Comparison of ENCODE assay signal across 8 cellular contexts in the genomic region with DNA sequence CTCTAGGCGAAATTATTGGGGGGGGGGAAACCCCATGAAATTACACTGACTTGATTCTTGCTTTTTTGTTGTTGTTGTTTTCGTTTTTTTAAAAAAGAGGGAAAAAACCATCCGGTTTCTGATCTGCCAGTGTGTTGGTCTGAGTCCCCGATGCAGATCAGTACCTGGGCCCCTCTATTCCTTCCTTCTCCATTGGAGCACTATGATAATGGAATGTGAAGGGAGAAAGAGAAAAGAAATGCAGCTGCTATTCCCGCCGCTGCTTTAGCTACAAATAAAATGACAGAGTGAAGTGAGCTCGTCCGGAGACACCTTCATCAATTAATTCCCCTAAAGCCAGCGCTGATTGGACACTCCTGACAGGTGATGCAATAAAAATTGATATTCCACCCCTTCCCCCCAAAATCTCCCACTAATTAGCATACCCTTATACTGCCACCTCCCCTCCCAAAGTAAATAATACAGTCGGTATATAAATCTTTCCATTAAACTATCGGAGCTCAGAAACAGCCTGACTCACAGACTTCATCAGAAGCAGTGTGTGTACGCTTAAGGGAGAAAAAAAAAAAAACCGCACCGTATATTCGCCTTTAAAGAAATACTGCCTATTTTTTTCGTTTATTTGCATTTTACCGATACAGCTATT. TPM values are rescaled to one million over a fixed set of nuclear protein-coding genes. Genes with fewer than 3 reads are reported as not detected.
DNase-seq lines count a peak whose midpoint lies in the region; ATAC-seq, FAIRE-seq and TF ChIP-seq lines count a peak whose summit lies in the region.

No MANE protein-coding gene starts in this region.

- TF ChIP-seq POLR2A in GM12892 (IDR thresholded peaks at IDR 0.05; ENCODE audit: low read depth, low read length) (no peak), adrenal gland (IDR thresholded peaks at IDR 0.05) (peak in 1 of 2 donors; percentile 62), stomach (IDR thresholded peaks at IDR 0.05) (no peak)

- H3K4me1 ChIP-seq in adrenal gland (replicated peaks in 1 of 2) (peaks cover 15 to 27% of the 10 kb centered on the region in 2 donors), iPS-20b (ENCODE audit: insufficient read depth, low read length) (peaks cover 60% of the 10 kb centered on the region), stomach (peaks cover 6 to 76% (median 37%) of the 10 kb centered on the region in 4 donors)

- ATAC-seq in HG02840 (IDR thresholded peaks at IDR 0.05; ENCODE audit: low FRiP score, unreplicated experiment) (no peak), HG03108 (IDR thresholded peaks at IDR 0.05; ENCODE audit: unreplicated experiment) (no peak)

- H3K4me3 ChIP-seq in adrenal gland (peak overlapping the region; percentile 13 to 70 (median 36)), iPS-20b (ENCODE audit: low read length) (peak overlapping the region; percentile 91), stomach (peak overlapping the region; percentile 58 to 76 (median 67))

- H3K9ac ChIP-seq in iPS-20b (ENCODE audit: low read depth, low read length) = peak overlapping the region; percentile 83

- TF ChIP-seq CTCF in adrenal gland (IDR thresholded peaks at IDR 0.05) = no peak
- TF ChIP-seq CTCF in stomach (IDR thresholded peaks at IDR 0.05) = no peak

- no peaks in the 10 kb centered on the region for H3K27me3 ChIP-seq in adrenal gland
- H3K27me3 ChIP-seq in iPS-20b (ENCODE audit: insufficient read depth, low read length) = peaks cover 53% of the 10 kb centered on the region; the same call in 1 of the 2 replicates
- peaks cover 0 to 79% (median 64%) of the 10 kb centered on the region in 3 donors for H3K27me3 ChIP-seq in stomach

- FAIRE-seq in GM12892 (lab: Jason Lieb, UNC) = peak; percentile 9

- TF ChIP-seq EP300 in stomach (IDR thresholded peaks at IDR 0.05) = no peak

- H3K36me3 ChIP-seq in adrenal gland (replicated peaks in 1 of 2) (no peaks in the 10 kb centered on the region), iPS-20b (ENCODE audit: insufficient read depth, low read depth, low read length) (no peaks in the 10 kb centered on the region), stomach (no peaks in the 10 kb centered on the region)

- intact Hi-C loops in adrenal gland (cut with DNase I) (loop anchor here in 1 of 2 donors (5.0 kb wide), 1 partner anchor 214 kb away; no protein-coding TSS in a partner anchor), stomach (cut with DNase I; ENCODE audit: low total_unique reads) (no loop called here)

- H3K9me3 ChIP-seq in adrenal gland (replicated peaks in 1 of 3) = no peaks in the 10 kb centered on the region
- no peaks in the 10 kb centered on the region for H3K9me3 ChIP-seq in iPS-20b (ENCODE audit: insufficient read depth, low read depth, low read length)
- no peaks in the 10 kb centered on the region for H3K9me3 ChIP-seq in stomach

- H3K27ac ChIP-seq in adrenal gland (peak overlapping the region; percentile 71 to 90 (median 85)), iPS-20b (ENCODE audit: low read length) (no peak overlapping the region), stomach (peak overlapping the region; percentile 68 to 82 (median 79))

- DNase-seq in GM12892 (ENCODE audit: insufficient read length) (no peak), NCI-H2227 treated with DMSO at 0.1 percent for 48 hours (lab: John Stamatoyannopoulos, UW) (peak; percentile 80), adrenal gland (peak in 5 of 7 donors; percentile 36 to 55 (median 49)), stomach (no peak), T1000 (lab: John Stamatoyannopoulos, UW) (no peak)

- WGBS in adrenal gland, 4 donors = 4 to 15% (median 6%) methylated on average over 17 of the region's 17 CpGs
- 13 to 28% (median 20%) methylated on average over 17 of the region's 17 CpGs for WGBS in stomach, 5 donors

RNA-seq across cellular contexts. Expression of a gene that starts 7.4 kb away (rescaled TPM):
- polyA plus RNA-seq in GM12892 (2012; ENCODE audit: missing spikeins) = 0.17 TPM
- 1 to 10 TPM in 7 of 8 donors, under 1 TPM in 1; 0.78 to 3.5 (median 2.6) TPM for total RNA-seq in adrenal gland
- polyA plus RNA-seq in adrenal gland = 1 to 10 TPM in 2 of 3 donors, under 1 TPM in 1; 0.64 to 2.3 (median 1.6) TPM
- total RNA-seq in stomach = 1 to 10 TPM in 2 of 5 donors, under 1 TPM in 2, not detected in 1; under 0.01 to 2.7 (median 0.95) TPM
- polyA plus RNA-seq in stomach = under 1 TPM; 0.06 to 0.45 (median 0.15) TPM

RNA-seq across cellular contexts. Expression of a gene that starts 15.9 kb away (rescaled TPM):
- 31.1 TPM for polyA plus RNA-seq in GM12892 (2012; ENCODE audit: missing spikeins)
- total RNA-seq in adrenal gland (10 to 100 TPM; 16.7 to 48.1 (median 26.8) TPM), stomach (10 to 100 TPM; 22.2 to 76.9 (median 34.4) TPM)
- polyA plus RNA-seq in adrenal gland (10 to 100 TPM; 15.8 to 30.2 (median 29.3) TPM), stomach (10 to 100 TPM; 12.8 to 22.1 (median 13.7) TPM)

Comparison
In these comparisons a context has a peak if more than half of its experiments do, and no peak if none do; other contexts are left out.
1. DNase-seq: peak in NCI-H2227 treated with DMSO at 0.1 percent for 48 hours (single experiment) and adrenal gland (5 of 7); none in GM12892 (single experiment), stomach (single experiment) and T1000 (single experiment).
2. H3K4me3 ChIP-seq: peak in every context shown above with its lines; median percentile 91 in iPS-20b; 67 in stomach; 36 in adrenal gland.